Comparison of ENCODE assay signal across 11 cellular contexts in the genomic region with DNA sequence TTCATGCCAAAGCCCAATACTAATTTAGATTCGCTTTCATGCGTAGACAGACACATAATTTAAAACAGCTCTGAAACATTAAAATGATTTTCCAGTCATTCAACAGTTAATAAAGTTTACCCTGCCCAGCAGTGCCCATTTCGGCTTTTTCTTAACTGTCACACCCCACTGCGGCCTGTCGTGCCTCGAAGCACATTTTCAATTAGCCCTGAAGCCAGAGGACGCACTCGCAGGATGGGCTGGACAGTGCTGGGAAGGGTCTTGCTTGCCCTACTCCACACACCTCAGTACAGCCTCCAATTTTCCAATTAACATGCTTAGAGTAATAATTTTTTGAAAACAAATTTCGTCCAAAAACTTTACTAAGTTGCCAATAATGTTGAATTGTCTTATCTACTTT. TPM values are rescaled to one million over a fixed set of nuclear protein-coding genes. Genes with fewer than 3 reads are reported as not detected.
DNase-seq lines count a peak whose midpoint lies in the region; ATAC-seq and TF ChIP-seq lines count a peak whose summit lies in the region.
"Had no signal": no experiment of that assay in that cellular context is flagged by ENCODE, and none has a peak within 500 bp of the region (broad histone marks: within the 10 kb centered on the region; RNA-seq: fewer than 3 reads in every experiment).

No MANE protein-coding gene starts in this region.

- in situ Hi-C loops in mammary epithelial cell (cut with MboI; ENCODE audit: low sequenced_read_pairs in 2 of 2), result no loop called here

- TF ChIP-seq EP300 in sigmoid colon (IDR thresholded peaks at IDR 0.05), result no peak

- H3K4me3 ChIP-seq in mammary epithelial cell (replicated peaks in 1 of 3; ENCODE audit: insufficient read depth in 1 of 3, low read depth in 2 of 3, low read length in 3 of 3) (no peak overlapping the region), sigmoid colon (no peak overlapping the region)

- H3K36me3 Mint-ChIP-seq in activated naive CD4-positive, alpha-beta T cell treated with anti-CD3 and anti-CD28 coated beads, Interleukin-2, amount 50 U/mL, for 24 hours, result peaks cover 5% of the 10 kb centered on the region
- peaks cover 2% of the 10 kb centered on the region for H3K36me3 Mint-ChIP-seq in activated B cell treated with CpG ODN at 0.5 μM for 24 hours (ENCODE audit: low read depth)
- no peaks in the 10 kb centered on the region for H3K36me3 Mint-ChIP-seq in immature natural killer cell

- TF ChIP-seq POLR2A in sigmoid colon (IDR thresholded peaks at IDR 0.05), result no peak

- POLR2A ChIA-PET in activated B cell treated with CpG ODN at 0.5 μM for 24 hours (lab: Charles Lee), result interaction anchor here (0.6 to 1.5 kb wide), 3 partner anchors 36 to 91 kb away, joined by 3 to 8 read pairs (median 5); no protein-coding TSS in a partner anchor

- no peak overlapping the region for H2AFZ ChIP-seq in mammary epithelial cell (ENCODE audit: low read depth, low read length)

- H3K27ac ChIP-seq in mammary epithelial cell (ENCODE audit: insufficient read depth, low read depth, low read length), result no peak overlapping the region
- H3K27ac ChIP-seq in sigmoid colon, result no peak overlapping the region

- no peaks in the 10 kb centered on the region for H3K9me3 Mint-ChIP-seq in activated naive CD4-positive, alpha-beta T cell treated with anti-CD3 and anti-CD28 coated beads, Interleukin-2, amount 50 U/mL, for 24 hours
- H3K9me3 Mint-ChIP-seq in activated B cell treated with CpG ODN at 0.5 μM for 24 hours, result no peaks in the 10 kb centered on the region
- H3K9me3 Mint-ChIP-seq in immature natural killer cell, result no peaks in the 10 kb centered on the region

- intact Hi-C loops in activated B cell treated with CpG ODN at 0.5 μM for 24 hours (cut with micrococcal nuclease) (no loop called here), mammary epithelial cell (cut with micrococcal nuclease) (no loop called here), sigmoid colon (cut with DNase I) (no loop called here)

- peaks cover 66% of the 10 kb centered on the region for H3K4me1 Mint-ChIP-seq in activated naive CD4-positive, alpha-beta T cell treated with anti-CD3 and anti-CD28 coated beads, Interleukin-2, amount 50 U/mL, for 24 hours
- H3K4me1 Mint-ChIP-seq in activated B cell treated with CpG ODN at 0.5 μM for 24 hours, result peaks cover 50% of the 10 kb centered on the region
- H3K4me1 Mint-ChIP-seq in immature natural killer cell, result peaks cover 62 to 63% of the 10 kb centered on the region in 2 donors

- no peak overlapping the region for H3K9ac ChIP-seq in mammary epithelial cell (ENCODE audit: insufficient read depth, low read length)

- no TSS peak for BruUV-seq in mammary epithelial cell (replicated peaks; lab: Mats Ljungman, UMichigan)

- DNase-seq in activated naive CD4-positive, alpha-beta T cell (lab: John Stamatoyannopoulos, UW), result no peak
- DNase-seq in activated B cell treated with CpG ODN at 0.5 μM for 24 hours (no peak), immature natural killer cell (no peak), mammary epithelial cell (no peak), NCI-H748 (lab: John Stamatoyannopoulos, UW; ENCODE audit: unreplicated experiment) (no peak), sigmoid colon (no peak)
- DNase-seq: NCI-H2081, NCI-H69 had no signal

- H3K27me3 ChIP-seq in mammary epithelial cell (ENCODE audit: insufficient read depth, low read length), result no peaks in the 10 kb centered on the region
- H3K27me3 ChIP-seq in sigmoid colon, result no peaks in the 10 kb centered on the region

- H3K9me3 ChIP-seq in mammary epithelial cell (replicated peaks; ENCODE audit: insufficient read depth, low read length) (no peaks in the 10 kb centered on the region), sigmoid colon (no peaks in the 10 kb centered on the region)

- TF ChIP-seq CTCF in activated B cell treated with CpG ODN at 0.5 μM for 24 hours (IDR thresholded peaks at IDR 0.05) (no peak), mammary epithelial cell (conservative IDR thresholded peaks at IDR 0.05 in 1 of 2, IDR thresholded peaks at IDR 0.05 in 1 of 2; ENCODE audit: extremely low read depth in 1 of 2, insufficient read depth in 1 of 2, low read depth in 1 of 2, low read length in 2 of 2) (no peak), sigmoid colon (IDR thresholded peaks at IDR 0.05) (no peak)

- peak overlapping the region; percentile 19 for H3K4me3 Mint-ChIP-seq in activated naive CD4-positive, alpha-beta T cell treated with anti-CD3 and anti-CD28 coated beads, Interleukin-2, amount 50 U/mL, for 24 hours
- H3K4me3 Mint-ChIP-seq in activated B cell treated with CpG ODN at 0.5 μM for 24 hours (no peak overlapping the region), immature natural killer cell (peak overlapping the region in 1 of 5 donors; percentile 38)
- H3K4me3 Mint-ChIP-seq: nephron had no signal

- dilution Hi-C loops in mammary epithelial cell (cut with HindIII; ENCODE audit: low sequenced_read_pairs), result no loop called here

- H3K36me3 ChIP-seq in mammary epithelial cell (ENCODE audit: insufficient read depth, low read length), result no peaks in the 10 kb centered on the region
- no peaks in the 10 kb centered on the region for H3K36me3 ChIP-seq in sigmoid colon

- WGBS in mammary epithelial cell (ENCODE audit: low coverage, missing lambda C conversion rate), result 93% methylated on average over 9 of the region's 9 CpGs
- 90 to 92% methylated on average over 9 of the region's 9 CpGs for WGBS in sigmoid colon, 2 donors

- CTCF ChIA-PET in activated B cell treated with CpG ODN at 0.5 μM for 24 hours (lab: Charles Lee), result no interaction called here
- CTCF ChIA-PET in mammary epithelial cell (lab: Charles Lee; ENCODE audit: low non-redundant PET), result no interaction called here

- no peaks in the 10 kb centered on the region for H4K20me1 ChIP-seq in mammary epithelial cell (ENCODE audit: insufficient read depth, low read length)

- H3K4me2 ChIP-seq in mammary epithelial cell (ENCODE audit: insufficient read depth, low read depth, low read length), result no peak overlapping the region

- peak overlapping the region; percentile 82 for H3K27ac Mint-ChIP-seq in activated naive CD4-positive, alpha-beta T cell treated with anti-CD3 and anti-CD28 coated beads, Interleukin-2, amount 50 U/mL, for 24 hours
- H3K27ac Mint-ChIP-seq in activated B cell treated with CpG ODN at 0.5 μM for 24 hours (peak overlapping the region; percentile 83), immature natural killer cell (peak overlapping the region in 5 of 6 donors; percentile 16 to 81 (median 68))
- H3K27ac Mint-ChIP-seq: nephron had no signal

- peaks cover 92% of the 10 kb centered on the region for H3K79me2 ChIP-seq in mammary epithelial cell (ENCODE audit: insufficient read depth, low read length)

- ATAC-seq in activated B cell treated with CpG ODN at 0.5 μM for 24 hours (ENCODE audit: low read depth), result no peak
- no peak for ATAC-seq in HG02623 (IDR thresholded peaks at IDR 0.05; ENCODE audit: unreplicated experiment)

- H3K27me3 Mint-ChIP-seq in activated naive CD4-positive, alpha-beta T cell treated with anti-CD3 and anti-CD28 coated beads, Interleukin-2, amount 50 U/mL, for 24 hours, result no peaks in the 10 kb centered on the region
- H3K27me3 Mint-ChIP-seq in activated B cell treated with CpG ODN at 0.5 μM for 24 hours, result no peaks in the 10 kb centered on the region
- peaks cover 0 to 5% (median 3%) of the 10 kb centered on the region in 3 donors for H3K27me3 Mint-ChIP-seq in immature natural killer cell (ENCODE audit: low read depth in 3 of 3)

- H3K4me1 ChIP-seq in mammary epithelial cell (ENCODE audit: insufficient read depth, low read length) (peaks cover 4% of the 10 kb centered on the region), sigmoid colon (peaks cover 0 to 36% (median 22%) of the 10 kb centered on the region in 4 donors)

RNA-seq across cellular contexts. Expression of gene TAF4, which starts 35.3 kb away (rescaled TPM):
- total RNA-seq in activated B cell treated with CpG ODN at 0.5 μM for 24 hours, result 24.9 and 26.9 TPM in 2 replicates
- 1 to 10 TPM in 2 of 3 donors, under 1 TPM in 1; 0.04 to 3.2 (median 1.1) TPM for polyA plus RNA-seq in immature natural killer cell
- 10 to 100 TPM in 1 of 2 donors, 1 to 10 TPM in 1; 4.5 to 15.0 TPM for total RNA-seq in mammary epithelial cell
- polyA plus RNA-seq in mammary epithelial cell, result 4.4 TPM
- 10.4 TPM for polyA minus RNA-seq in mammary epithelial cell
- 10 to 100 TPM in 2 of 4 donors, 1 to 10 TPM in 2; 8.0 to 13.3 (median 10.9) TPM for total RNA-seq in sigmoid colon
- polyA plus RNA-seq in sigmoid colon, result 10 to 100 TPM in 1 of 3 donors, 1 to 10 TPM in 2; 3.6 to 10.3 (median 6.5) TPM
